In the genomic region with DNA sequence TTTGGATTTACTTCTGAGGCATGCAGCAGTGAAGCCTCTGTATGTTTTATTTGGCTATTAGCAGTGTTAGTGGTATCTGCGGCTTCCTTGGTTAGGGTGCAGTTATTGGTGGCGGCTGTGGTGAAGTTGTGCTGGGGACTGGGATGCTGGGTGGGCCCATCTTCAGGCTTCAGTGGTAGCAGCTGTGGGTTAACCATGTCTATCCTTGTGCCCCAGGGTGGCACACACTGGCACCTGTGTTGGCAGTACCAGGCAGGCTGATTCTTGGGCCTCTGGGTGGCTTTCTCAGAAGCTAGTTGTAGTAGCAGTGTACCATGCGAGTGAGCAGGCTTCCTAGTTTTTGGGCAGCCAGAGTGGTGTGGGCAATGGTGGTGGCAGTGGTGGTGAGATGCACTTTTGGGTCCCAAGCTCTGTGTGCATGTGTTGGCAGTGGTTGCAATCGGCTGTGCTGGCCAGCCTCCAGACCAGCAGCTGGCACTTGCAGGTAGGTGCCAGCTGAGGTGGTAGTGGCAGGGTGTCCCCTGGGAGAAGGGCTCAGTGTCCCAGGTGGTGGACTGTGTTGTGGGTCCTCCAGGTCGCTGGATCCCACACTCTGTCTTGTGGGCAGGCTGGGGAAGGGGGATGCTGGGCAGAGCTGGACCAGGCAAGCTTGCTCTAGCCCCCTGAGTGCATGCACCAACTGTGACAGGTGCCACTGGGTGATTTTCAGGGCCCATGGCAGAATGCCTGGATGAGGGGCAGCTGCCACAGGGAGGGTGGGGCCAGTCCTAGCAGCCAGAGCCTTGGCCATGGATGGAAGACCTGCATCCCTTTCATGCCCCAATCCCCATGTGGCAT, we compare ENCODE assay signal across 14 cellular contexts. TPM values are rescaled to one million over a fixed set of nuclear protein-coding genes. Genes with fewer than 3 reads are reported as not detected.
DNase-seq lines count a peak whose midpoint lies in the region; TF ChIP-seq lines count a peak whose summit lies in the region.
"Had no signal": no experiment of that assay in that cellular context is flagged by ENCODE, and none has a peak within 500 bp of the region (broad histone marks: within the 10 kb centered on the region; RNA-seq: fewer than 3 reads in every experiment).

No MANE protein-coding gene starts in this region.

- peaks cover 70% of the 10 kb centered on the region for H3K4me1 Mint-ChIP-seq in activated T-helper 2 cell treated with anti-CD3 and anti-CD28 coated beads, Interferon-gamma antibody, Interleukin-2, Interleukin-4, amounts not matched to agents 10 μg/mL and 5 μg/mL and 100 μg/mL, durations not matched to agents 14 hours and 24 hours and 36 hours (ENCODE audit: low read depth)

- no peak for TF ChIP-seq EP300 in SK-N-SH (IDR thresholded peaks at IDR 0.05; ENCODE audit: borderline replicate concordance in 1 of 2, low read depth in 1 of 2, low read length in 1 of 2)

- no peak overlapping the region for H2AFZ ChIP-seq in SK-N-SH (ENCODE audit: low read depth)

- POLR2A ChIA-PET in SK-N-SH (lab: Yijun Ruan, JAX), result no interaction called here

- H3K9ac ChIP-seq in BLaER1 (no peak overlapping the region), SK-N-SH (no peak overlapping the region)

- peak overlapping the region; percentile 93 for H3K27ac Mint-ChIP-seq in activated T-helper 2 cell treated with anti-CD3 and anti-CD28 coated beads, Interferon-gamma antibody, Interleukin-2, Interleukin-4, amounts not matched to agents 10 μg/mL and 5 μg/mL and 100 μg/mL, durations not matched to agents 14 hours and 24 hours and 36 hours
- H3K27ac Mint-ChIP-seq: stimulated activated naive CD8-positive, alpha-beta T cell treated with anti-CD3 and anti-CD28 coated beads, Interleukin-15, Interleukin-2, amounts not matched to agents 100 ng/mL and 50 ng/mL, for 24 hours had no signal

- peak overlapping the region; percentile 73 for H3K4me3 Mint-ChIP-seq in activated T-helper 2 cell treated with anti-CD3 and anti-CD28 coated beads, Interferon-gamma antibody, Interleukin-2, Interleukin-4, amounts not matched to agents 10 μg/mL and 5 μg/mL and 100 μg/mL, durations not matched to agents 14 hours and 24 hours and 36 hours (ENCODE audit: low read depth)
- H3K4me3 Mint-ChIP-seq: stimulated activated naive CD8-positive, alpha-beta T cell treated with anti-CD3 and anti-CD28 coated beads, Interleukin-15, Interleukin-2, amounts not matched to agents 100 ng/mL and 50 ng/mL, for 24 hours had no signal

- WGBS in SK-N-SH (ENCODE audit: low lambda C conversion rate), result 62% methylated on average over 4 of the region's 5 CpGs

- intact Hi-C loops in activated T-helper 2 cell treated with anti-CD3 and anti-CD28 coated beads, Interferon-gamma antibody, Interleukin-2, Interleukin-4, amounts not matched to agents 10 μg/mL and 5 μg/mL and 100 μg/mL, durations not matched to agents 14 hours and 24 hours and 36 hours (cut with micrococcal nuclease), result loop anchor here (1.0 to 10.0 kb wide), 4 partner anchors 7 to 60 kb away; partner anchors contain the start of gene PDCD6

- H3K36me3 Mint-ChIP-seq in activated T-helper 2 cell treated with anti-CD3 and anti-CD28 coated beads, Interferon-gamma antibody, Interleukin-2, Interleukin-4, amounts not matched to agents 10 μg/mL and 5 μg/mL and 100 μg/mL, durations not matched to agents 14 hours and 24 hours and 36 hours (ENCODE audit: low read depth), result peaks cover 29% of the 10 kb centered on the region

- H3K9me3 ChIP-seq in BLaER1, result no peaks in the 10 kb centered on the region
- H3K9me3 ChIP-seq in SK-N-SH, result no peaks in the 10 kb centered on the region

- H3K9me3 Mint-ChIP-seq in activated T-helper 2 cell treated with anti-CD3 and anti-CD28 coated beads, Interferon-gamma antibody, Interleukin-2, Interleukin-4, amounts not matched to agents 10 μg/mL and 5 μg/mL and 100 μg/mL, durations not matched to agents 14 hours and 24 hours and 36 hours, result no peaks in the 10 kb centered on the region
- H3K9me3 Mint-ChIP-seq: stimulated activated naive CD8-positive, alpha-beta T cell treated with anti-CD3 and anti-CD28 coated beads, Interleukin-15, Interleukin-2, amounts not matched to agents 100 ng/mL and 50 ng/mL, for 24 hours had no signal

- H3K4me3 ChIP-seq in BLaER1 (no peak overlapping the region), SK-N-SH (ENCODE audit: low read depth in 2 of 2, low read length in 1 of 2) (no peak overlapping the region)

- peaks cover 17% of the 10 kb centered on the region for H3K4me1 ChIP-seq in BLaER1
- H3K4me1 ChIP-seq in SK-N-SH (ENCODE audit: control insufficient read depth in 1 of 2, insufficient read depth in 2 of 2, low read depth in 1 of 2, low read length in 1 of 2), result no peaks in the 10 kb centered on the region

- no peaks in the 10 kb centered on the region for H3K79me2 ChIP-seq in SK-N-SH (ENCODE audit: insufficient read depth)

- no peaks in the 10 kb centered on the region for H3K36me3 ChIP-seq in BLaER1
- no peaks in the 10 kb centered on the region for H3K36me3 ChIP-seq in SK-N-SH (replicated peaks in 1 of 2; ENCODE audit: control insufficient read depth in 1 of 2, insufficient read depth in 2 of 2, low read length in 1 of 2)

- TF ChIP-seq CTCF in SK-N-SH (IDR thresholded peaks at IDR 0.05), result no peak

- no peaks in the 10 kb centered on the region for H3F3A ChIP-seq in SK-N-SH (replicated peaks; ENCODE audit: insufficient read depth)

- peak; percentile 3 for DNase-seq in AG08396 (ENCODE audit: low spot score)
- DNase-seq in NCI-H1092 treated with DMSO at 0.1 percent for 48 hours (lab: John Stamatoyannopoulos, UW), result peak; percentile 43
- no peak for DNase-seq in activated T-helper 2 cell treated with anti-CD3 and anti-CD28 coated beads, Interferon-gamma antibody, Interleukin-2, Interleukin-4, amounts not matched to agents 10 μg/mL and 5 μg/mL and 100 μg/mL, durations not matched to agents 14 hours and 24 hours and 36 hours (ENCODE audit: low spot score)
- no peak for DNase-seq in NAMALWA (ENCODE audit: low spot score)
- no peak for DNase-seq in SK-N-DZ (ENCODE audit: low spot score)
- DNase-seq in SK-N-SH, result no peak
- DNase-seq: activated gamma-delta T cell treated with Interleukin-2 at 50 U/mL for 16 hours, Karpas-422, left cardiac atrium, NCI-H187 treated with DMSO at 0.1 percent for 48 hours, NCI-H774 had no signal

- H3K4me2 ChIP-seq in BLaER1 (peak overlapping the region; percentile 69), SK-N-SH (no peak overlapping the region)

- peaks cover 6% of the 10 kb centered on the region; the same call in 1 of the 2 replicates for H4K20me1 ChIP-seq in BLaER1
- H4K20me1 ChIP-seq in SK-N-SH (ENCODE audit: insufficient read depth), result no peaks in the 10 kb centered on the region

- CTCF ChIA-PET in SK-N-SH (lab: Yijun Ruan, JAX), result interaction anchor here (1.8 kb wide), 1 partner anchor 96 kb away, joined by 6 read pairs; no protein-coding TSS in a partner anchor

- no peaks in the 10 kb centered on the region for H3K9me2 ChIP-seq in SK-N-SH

- no peaks in the 10 kb centered on the region for H3K27me3 Mint-ChIP-seq in activated T-helper 2 cell treated with anti-CD3 and anti-CD28 coated beads, Interferon-gamma antibody, Interleukin-2, Interleukin-4, amounts not matched to agents 10 μg/mL and 5 μg/mL and 100 μg/mL, durations not matched to agents 14 hours and 24 hours and 36 hours (ENCODE audit: low read depth)
- H3K27me3 Mint-ChIP-seq: stimulated activated naive CD8-positive, alpha-beta T cell treated with anti-CD3 and anti-CD28 coated beads, Interleukin-15, Interleukin-2, amounts not matched to agents 100 ng/mL and 50 ng/mL, for 24 hours had no signal

- no peak overlapping the region for H3K27ac ChIP-seq in BLaER1
- H3K27ac ChIP-seq in SK-N-SH (ENCODE audit: low read depth in 2 of 2, low read length in 1 of 2), result no peak overlapping the region
- H3K27ac ChIP-seq: C4-2B had no signal

- no peaks in the 10 kb centered on the region for H3K27me3 ChIP-seq in BLaER1
- no peaks in the 10 kb centered on the region for H3K27me3 ChIP-seq in SK-N-SH (ENCODE audit: insufficient read depth)

- TF ChIP-seq RAD21 in SK-N-SH (IDR thresholded peaks at IDR 0.05; ENCODE audit: low read length), result no peak

TF ChIP-seq in SK-N-SH, 30 proteins besides CTCF, POLR2A, EP300 and RAD21 (continues in another document):
- TF ChIP-seq, protein P1, sequence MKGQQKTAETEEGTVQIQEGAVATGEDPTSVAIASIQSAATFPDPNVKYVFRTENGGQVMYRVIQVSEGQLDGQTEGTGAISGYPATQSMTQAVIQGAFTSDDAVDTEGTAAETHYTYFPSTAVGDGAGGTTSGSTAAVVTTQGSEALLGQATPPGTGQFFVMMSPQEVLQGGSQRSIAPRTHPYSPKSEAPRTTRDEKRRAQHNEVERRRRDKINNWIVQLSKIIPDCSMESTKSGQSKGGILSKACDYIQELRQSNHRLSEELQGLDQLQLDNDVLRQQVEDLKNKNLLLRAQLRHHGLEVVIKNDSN (IDR thresholded peaks at IDR 0.05; ENCODE audit: borderline replicate concordance, low read depth), result no peak
- TF ChIP-seq POLR2AphosphoS5 (IDR thresholded peaks at IDR 0.05; ENCODE audit: low read depth, low read length), result no peak
- no peak for TF ChIP-seq USF2 (IDR thresholded peaks at IDR 0.05; ENCODE audit: borderline replicate concordance, low read depth, low read length)

RNA-seq across cellular contexts. Expression of gene AHRR, which starts 13.6 kb away (rescaled TPM):
- total RNA-seq in activated T-helper 2 cell treated with anti-CD3 and anti-CD28 coated beads, Interferon-gamma antibody, Interleukin-2, Interleukin-4, amounts not matched to agents 10 μg/mL and 5 μg/mL and 100 μg/mL, durations not matched to agents 14 hours and 24 hours and 36 hours, result 33.3 and 34.9 TPM in 2 replicates
- polyA plus RNA-seq in SK-N-DZ (2014; cell fraction: cytosol; rRNA removed), result 0.10 and 0.12 TPM in 2 replicates
- polyA plus RNA-seq in SK-N-DZ (2014; cell fraction: nucleus; rRNA removed), result 0.39 and 1.3 TPM in 2 replicates
- 0.71 and 0.99 TPM in 2 replicates for polyA plus RNA-seq in SK-N-SH (2012; rRNA removed)
- 0.40 and 0.49 TPM in 2 replicates for polyA plus RNA-seq in SK-N-SH (2012; cell fraction: cytosol; rRNA removed)
- polyA plus RNA-seq in SK-N-SH (2012; cell fraction: nucleus; rRNA removed), result 3.2 and 3.3 TPM in 2 replicates

Comparison
In these comparisons a context has a peak if more than half of its experiments do, and no peak if none do; other contexts are left out.
1. DNase-seq: peak in AG08396 (single experiment) and NCI-H1092 treated with DMSO at 0.1 percent for 48 hours (single experiment); none in activated T-helper 2 cell treated with anti-CD3 and anti-CD28 coated beads, Interferon-gamma antibody, Interleukin-2, Interleukin-4, amounts not matched to agents 10 μg/mL and 5 μg/mL and 100 μg/mL, durations not matched to agents 14 hours and 24 hours and 36 hours (single experiment), NAMALWA (single experiment), SK-N-DZ (single experiment) and SK-N-SH (single experiment).